ENCODE assay signal across 23 cellular contexts in the genomic region with DNA sequence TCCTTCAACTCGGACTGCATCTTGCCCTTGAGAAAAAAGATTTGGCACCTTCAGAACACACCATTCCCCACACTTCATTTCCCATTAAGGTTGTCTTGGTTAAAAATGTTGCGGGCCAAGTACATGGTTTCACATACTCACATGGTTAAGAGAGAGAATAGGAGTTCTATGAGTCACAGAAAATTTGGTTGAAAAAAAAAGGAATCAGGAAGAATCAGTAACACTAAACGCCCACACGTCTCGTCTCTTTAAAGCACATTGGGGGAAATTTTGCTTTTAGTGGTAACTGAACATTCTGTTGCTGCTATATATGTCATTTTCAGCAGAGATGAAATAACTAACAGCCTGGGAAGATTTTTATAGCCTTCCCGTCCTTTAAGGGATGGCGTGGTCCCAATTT.
DNase-seq lines count a peak whose midpoint lies in the region; ATAC-seq and TF ChIP-seq lines count a peak whose summit lies in the region.
"Had no signal": no experiment of that assay in that cellular context is flagged by ENCODE, and none has a peak within 500 bp of the region (broad histone marks: within the 10 kb centered on the region; RNA-seq: fewer than 3 reads in every experiment).

No MANE protein-coding gene starts in this region.

- no peaks in the 10 kb centered on the region for H3K36me3 Mint-ChIP-seq in MCF 10A (ENCODE audit: insufficient read depth, unreplicated experiment)
- H3K36me3 Mint-ChIP-seq in T-helper 17 cell (ENCODE audit: low read depth): no peaks in the 10 kb centered on the region
- H3K36me3 Mint-ChIP-seq in activated CD8-positive, alpha-beta memory T cell treated with anti-CD3 and anti-CD28 coated beads, Interleukin-2, amount 10 ng/mL, durations not matched to agents 7 days and 5 days: no peaks in the 10 kb centered on the region
- H3K36me3 Mint-ChIP-seq in Calu3 (ENCODE audit: insufficient read depth, unreplicated experiment): no peaks in the 10 kb centered on the region
- H3K36me3 Mint-ChIP-seq: mesothelial cell of epicardium had no signal

- H3K27me3 ChIP-seq in GM23248 (replicated peaks; ENCODE audit: insufficient read depth) (no peaks in the 10 kb centered on the region), tibial artery (no peaks in the 10 kb centered on the region)
- H3K27me3 ChIP-seq: BE2C had no signal

- TF ChIP-seq CTCF in MCF 10A (IDR thresholded peaks at IDR 0.05; ENCODE audit: unreplicated experiment) (no peak), tibial artery (IDR thresholded peaks at IDR 0.05) (no peak), Calu3 (IDR thresholded peaks at IDR 0.05; ENCODE audit: unreplicated experiment) (no peak)

- H3K4me1 ChIP-seq in GM23248 (ENCODE audit: insufficient read depth): peaks cover 13% of the 10 kb centered on the region
- H3K4me1 ChIP-seq in tibial artery: peaks cover 0 to 35% (median 4%) of the 10 kb centered on the region in 4 donors
- H3K4me1 ChIP-seq: BE2C had no signal

- H3K36me3 ChIP-seq in GM23248 (ENCODE audit: low read depth) (no peaks in the 10 kb centered on the region), tibial artery (no peaks in the 10 kb centered on the region)
- H3K36me3 ChIP-seq: BE2C had no signal

- H3K9me3 ChIP-seq in GM23248 (ENCODE audit: low read depth): no peaks in the 10 kb centered on the region
- no peaks in the 10 kb centered on the region for H3K9me3 ChIP-seq in tibial artery
- H3K9me3 ChIP-seq in T-helper 17 cell (ENCODE audit: control insufficient read depth, low read length, poor library complexity, severe bottlenecking): no peaks in the 10 kb centered on the region
- H3K9me3 ChIP-seq: BE2C had no signal

- no peaks in the 10 kb centered on the region for H4K20me1 ChIP-seq in GM23248 (ENCODE audit: insufficient read depth)

- H2AFZ ChIP-seq in GM23248: no peak overlapping the region

- in situ Hi-C loops in GM23248 (cut with MboI): no loop called here

- H3K4me3 Mint-ChIP-seq in MCF 10A (ENCODE audit: unreplicated experiment) (no peak overlapping the region), T-helper 17 cell (no peak overlapping the region), Calu3 (ENCODE audit: low read depth, unreplicated experiment) (no peak overlapping the region)
- H3K4me3 Mint-ChIP-seq in activated CD8-positive, alpha-beta memory T cell treated with anti-CD3 and anti-CD28 coated beads, Interleukin-2, amount 10 ng/mL, durations not matched to agents 7 days and 5 days: no peak overlapping the region
- H3K4me3 Mint-ChIP-seq: activated CD4-positive, alpha-beta T cell treated with anti-CD3 and anti-CD28 coated beads, Interleukin-2, amount 10 ng/mL, durations not matched to agents 24 days and 14 days; activated naive CD8-positive, alpha-beta T cell treated with anti-CD3 and anti-CD28 coated beads, Interleukin-2, amount 50 U/mL, for 24 hours; activated T-helper 17 cell treated with anti-CD3 and anti-CD28 coated beads, Interleukin-2, amount 50 U/mL, for 72 hours; mesothelial cell of epicardium had no signal

- H3K9ac ChIP-seq in GM23248: peak overlapping the region; percentile 74

- POLR2A ChIA-PET in MCF 10A (lab: Yijun Ruan, JAX): no interaction called here

- ATAC-seq in T-helper 17 cell: no peak
- ATAC-seq in activated CD8-positive, alpha-beta memory T cell treated with anti-CD3 and anti-CD28 coated beads, Interleukin-2, amount 10 ng/mL, durations not matched to agents 7 days and 5 days: no peak
- no peak for ATAC-seq in HG02885 (IDR thresholded peaks at IDR 0.05; ENCODE audit: poor library complexity, unreplicated experiment)
- ATAC-seq: activated naive CD8-positive, alpha-beta T cell treated with anti-CD3 and anti-CD28 coated beads, Interleukin-2, amount 50 U/mL, for 24 hours; activated T-helper 17 cell treated with anti-CD3 and anti-CD28 coated beads, Interleukin-2, amount 50 U/mL, for 72 hours; K562 had no signal

- DNase-seq in GM23248: peak; percentile 92
- DNase-seq in MCF 10A (ENCODE audit: unreplicated experiment): peak; percentile 11
- peak; percentile 10 for DNase-seq in iris pigment epithelial cell (ENCODE audit: low read depth)
- no peak for DNase-seq in tibial artery
- no peak for DNase-seq in T-helper 17 cell
- no peak for DNase-seq in activated CD8-positive, alpha-beta memory T cell treated with anti-CD3 and anti-CD28 coated beads, Interleukin-2, amount 10 ng/mL, durations not matched to agents 7 days and 5 days
- no peak for DNase-seq in Calu3
- DNase-seq: activated CD4-positive, alpha-beta T cell treated with anti-CD3 and anti-CD28 coated beads, Interleukin-2, amount 10 ng/mL, durations not matched to agents 24 days and 14 days; activated naive CD8-positive, alpha-beta T cell treated with anti-CD3 and anti-CD28 coated beads, Interleukin-2, amount 50 U/mL, for 24 hours; BE2C; erythroblast; GF-D8; NCI-H187 treated with DMSO at 0.1 percent for 48 hours; NCI-H2227 treated with DMSO at 0.1 percent for 48 hours; SHP77; stimulated activated CD4-positive, alpha-beta T cell treated with anti-CD3 and anti-CD28 coated beads, Interleukin-4, amount 100 ng/mL, for 4 hours; SW 1271 had no signal

- peak overlapping the region; percentile 73 for H3K4me2 ChIP-seq in GM23248 (ENCODE audit: unreplicated experiment)

- H3K9me2 ChIP-seq in GM23248 (ENCODE audit: insufficient read depth): no peaks in the 10 kb centered on the region

- H3F3A ChIP-seq in GM23248 (ENCODE audit: insufficient read depth): peaks cover 5% of the 10 kb centered on the region; the same call in 1 of the 2 replicates

- CTCF ChIA-PET in MCF 10A (lab: Yijun Ruan, JAX): interaction anchor here (0.5 to 0.8 kb wide), 2 partner anchors 47 to 1236 kb away, joined by 3 to 4 read pairs; no protein-coding TSS in a partner anchor
- CTCF ChIA-PET in activated CD8-positive, alpha-beta memory T cell treated with anti-CD3 and anti-CD28 coated beads, Interleukin-2, amount 10 ng/mL, durations not matched to agents 7 days and 5 days (lab: Charles Lee): no interaction called here
- CTCF ChIA-PET in Calu3 (lab: Charles Lee): no interaction called here

- H3K27ac ChIP-seq in GM23248 (peak overlapping the region; percentile 89), tibial artery (peak overlapping the region; percentile 59 to 69)

- BruUV-seq in MCF 10A (replicated peaks; lab: Mats Ljungman, UMichigan): no TSS peak
- no TSS peak for BruUV-seq in Calu3 (replicated peaks; lab: Mats Ljungman, UMichigan)

- H3K79me2 ChIP-seq in GM23248 (ENCODE audit: insufficient read depth): no peaks in the 10 kb centered on the region

- intact Hi-C loops in MCF 10A (cut with micrococcal nuclease): no loop called here
- intact Hi-C loops in tibial artery (cut with DNase I; ENCODE audit: low total_unique reads): no loop called here
- intact Hi-C loops in Calu3 (cut with micrococcal nuclease; ENCODE audit: unreplicated experiment): no loop called here

- WGBS in GM23248 (ENCODE audit: low coverage in 1 of 2, low lambda C conversion rate in 2 of 2, missing lambda C conversion rate in 2 of 2), 2 experiments: 32 to 34% methylated on average over 7 of the region's 7 CpGs

- H3K4me1 Mint-ChIP-seq in MCF 10A (ENCODE audit: insufficient read depth, unreplicated experiment) (peaks cover 8% of the 10 kb centered on the region), T-helper 17 cell (no peaks in the 10 kb centered on the region), Calu3 (ENCODE audit: low read depth, unreplicated experiment) (no peaks in the 10 kb centered on the region)
- no peaks in the 10 kb centered on the region for H3K4me1 Mint-ChIP-seq in activated CD8-positive, alpha-beta memory T cell treated with anti-CD3 and anti-CD28 coated beads, Interleukin-2, amount 10 ng/mL, durations not matched to agents 7 days and 5 days
- H3K4me1 Mint-ChIP-seq: activated naive CD8-positive, alpha-beta T cell treated with anti-CD3 and anti-CD28 coated beads, Interleukin-2, amount 50 U/mL, for 24 hours; activated T-helper 17 cell treated with anti-CD3 and anti-CD28 coated beads, Interleukin-2, amount 50 U/mL, for 72 hours had no signal

- H3K4me3 ChIP-seq in GM23248: peak overlapping the region; percentile 45
- H3K4me3 ChIP-seq in tibial artery: peak overlapping the region; percentile 13 to 39
- H3K4me3 ChIP-seq: dorsolateral prefrontal cortex, K562 had no signal

- H3K27me3 Mint-ChIP-seq in MCF 10A (ENCODE audit: insufficient read depth, unreplicated experiment) (no peaks in the 10 kb centered on the region), T-helper 17 cell (no peaks in the 10 kb centered on the region), Calu3 (ENCODE audit: unreplicated experiment) (peaks cover 68% of the 10 kb centered on the region)
- H3K27me3 Mint-ChIP-seq in activated CD8-positive, alpha-beta memory T cell treated with anti-CD3 and anti-CD28 coated beads, Interleukin-2, amount 10 ng/mL, durations not matched to agents 7 days and 5 days: no peaks in the 10 kb centered on the region
- H3K27me3 Mint-ChIP-seq: progenitor cell of endocrine pancreas had no signal

- H3K27ac Mint-ChIP-seq in MCF 10A (ENCODE audit: low read depth, unreplicated experiment) (no peak overlapping the region), T-helper 17 cell (no peak overlapping the region), Calu3 (ENCODE audit: unreplicated experiment) (no peak overlapping the region)
- no peak overlapping the region for H3K27ac Mint-ChIP-seq in activated CD8-positive, alpha-beta memory T cell treated with anti-CD3 and anti-CD28 coated beads, Interleukin-2, amount 10 ng/mL, durations not matched to agents 7 days and 5 days
- H3K27ac Mint-ChIP-seq: activated CD4-positive, alpha-beta T cell treated with anti-CD3 and anti-CD28 coated beads, Interleukin-2, amount 10 ng/mL, durations not matched to agents 24 days and 14 days; activated naive CD8-positive, alpha-beta T cell treated with anti-CD3 and anti-CD28 coated beads, Interleukin-2, amount 50 U/mL, for 24 hours; activated T-helper 17 cell treated with anti-CD3 and anti-CD28 coated beads, Interleukin-2, amount 50 U/mL, for 72 hours; mesothelial cell of epicardium; progenitor cell of endocrine pancreas had no signal

- H3K9me3 Mint-ChIP-seq in MCF 10A (ENCODE audit: unreplicated experiment) (peaks cover 14% of the 10 kb centered on the region), Calu3 (ENCODE audit: low read depth, unreplicated experiment) (no peaks in the 10 kb centered on the region)
- peaks cover 6% of the 10 kb centered on the region for H3K9me3 Mint-ChIP-seq in activated CD8-positive, alpha-beta memory T cell treated with anti-CD3 and anti-CD28 coated beads, Interleukin-2, amount 10 ng/mL, durations not matched to agents 7 days and 5 days (ENCODE audit: low read depth)

Comparison
In these comparisons a context has a peak if more than half of its experiments do, and no peak if none do; other contexts are left out.
1. DNase-seq: peak in GM23248 (single experiment), MCF 10A (single experiment) and iris pigment epithelial cell (single experiment); none in tibial artery (0 of 2), T-helper 17 cell (0 of 3), activated CD8-positive, alpha-beta memory T cell treated with anti-CD3 and anti-CD28 coated beads, Interleukin-2, amount 10 ng/mL, durations not matched to agents 7 days and 5 days (single experiment) and Calu3 (single experiment).